Comparison of ENCODE assay signal across 27 cellular contexts in genomic region chr19:28841531-28841930, GRCh38.
"Had no signal": no experiment of that assay in that cellular context is flagged by ENCODE, and none has a peak within 500 bp of the region (broad histone marks: within the 10 kb centered on the region; RNA-seq: fewer than 3 reads in every experiment).

No MANE protein-coding gene starts in this region.

- DNase-seq: activated CD4-positive, alpha-beta T cell treated with anti-CD3 and anti-CD28 coated beads for 48 hours; activated CD4-positive, alpha-beta T cell treated with anti-CD3 and anti-CD28 coated beads, Interleukin-2, amount 50 U/mL, for 4 hours; activated CD8-positive, alpha-beta memory T cell treated with anti-CD3 and anti-CD28 coated beads, Interleukin-2, amount 10 ng/mL, durations not matched to agents 7 days and 5 days; activated effector memory CD4-positive, alpha-beta T cell treated with Interleukin-2 at 50 U/mL for 16 hours; activated naive CD4-positive, alpha-beta T cell; activated T-cell treated with anti-CD3 and anti-CD28 coated beads, Interleukin-2, amount 50 U/mL, for 24 hours; body of pancreas; central memory CD4-positive, alpha-beta T cell; Kasumi-1; NCI-H1092; NCI-H1417; NCI-H1930; NCI-H2171; NCI-H2227 treated with DMSO at 0.1 percent for 48 hours; NCI-H446 treated with DMSO at 0.1 percent for 48 hours; NCI-H524 treated with DMSO at 0.1 percent for 48 hours; NCI-H774; OCI-M1; RPMI8226; T-cell; T-helper 2 cell; T1000 had no signal

- H3K4me3 Mint-ChIP-seq: activated CD8-positive, alpha-beta memory T cell treated with anti-CD3 and anti-CD28 coated beads, Interleukin-2, amount 10 ng/mL, durations not matched to agents 7 days and 5 days; activated naive CD4-positive, alpha-beta T cell treated with anti-CD3 and anti-CD28 coated beads, Interleukin-2, amount 50 U/mL, for 24 hours; activated T-cell treated with anti-CD3 and anti-CD28 coated beads, Interleukin-2, amount 50 U/mL, for 24 hours; activated T-helper 1 cell treated with anti-CD3 and anti-CD28 coated beads, Interleukin-12 subunit alpha, Interleukin-12 subunit beta, Interleukin-2, Interleukin-4 antibody, amounts not matched to agents 30 ng/mL and 10 ng/mL and 1 ng/mL, durations not matched to agents 14 hours and 24 hours and 36 hours; T-cell had no signal

- H3K4me1 Mint-ChIP-seq: activated CD8-positive, alpha-beta memory T cell treated with anti-CD3 and anti-CD28 coated beads, Interleukin-2, amount 10 ng/mL, durations not matched to agents 7 days and 5 days; activated naive CD4-positive, alpha-beta T cell treated with anti-CD3 and anti-CD28 coated beads, Interleukin-2, amount 50 U/mL, for 24 hours; T-cell had no signal

- H3K27ac Mint-ChIP-seq: activated CD8-positive, alpha-beta memory T cell treated with anti-CD3 and anti-CD28 coated beads, Interleukin-2, amount 10 ng/mL, durations not matched to agents 7 days and 5 days; activated naive CD4-positive, alpha-beta T cell treated with anti-CD3 and anti-CD28 coated beads, Interleukin-2, amount 50 U/mL, for 24 hours; activated T-cell treated with anti-CD3 and anti-CD28 coated beads, Interleukin-2, amount 50 U/mL, for 24 hours; activated T-helper 1 cell treated with anti-CD3 and anti-CD28 coated beads, Interleukin-12 subunit alpha, Interleukin-12 subunit beta, Interleukin-2, Interleukin-4 antibody, amounts not matched to agents 30 ng/mL and 10 ng/mL and 1 ng/mL, durations not matched to agents 14 hours and 24 hours and 36 hours; T-cell had no signal

- ATAC-seq: activated CD4-positive, CD25-positive, alpha-beta regulatory T cell treated with anti-CD3 and anti-CD28 coated beads, Interleukin-2, amount 50 U/mL, for 24 hours; activated CD8-positive, alpha-beta memory T cell treated with anti-CD3 and anti-CD28 coated beads, Interleukin-2, amount 10 ng/mL, durations not matched to agents 7 days and 5 days; body of pancreas; Panc1; Right ventricle myocardium inferior; T-cell had no signal

- H3K36me3 Mint-ChIP-seq: activated CD8-positive, alpha-beta memory T cell treated with anti-CD3 and anti-CD28 coated beads, Interleukin-2, amount 10 ng/mL, durations not matched to agents 7 days and 5 days; activated naive CD4-positive, alpha-beta T cell treated with anti-CD3 and anti-CD28 coated beads, Interleukin-2, amount 50 U/mL, for 24 hours; T-cell had no signal

- H3K9me3 Mint-ChIP-seq: activated naive CD4-positive, alpha-beta T cell treated with anti-CD3 and anti-CD28 coated beads, Interleukin-2, amount 50 U/mL, for 24 hours; activated T-cell treated with anti-CD3 and anti-CD28 coated beads, Interleukin-2, amount 50 U/mL, for 24 hours; activated T-helper 1 cell treated with anti-CD3 and anti-CD28 coated beads, Interleukin-12 subunit alpha, Interleukin-12 subunit beta, Interleukin-2, Interleukin-4 antibody, amounts not matched to agents 30 ng/mL and 10 ng/mL and 1 ng/mL, durations not matched to agents 14 hours and 24 hours and 36 hours; T-cell had no signal

- H3K27me3 Mint-ChIP-seq: activated CD8-positive, alpha-beta memory T cell treated with anti-CD3 and anti-CD28 coated beads, Interleukin-2, amount 10 ng/mL, durations not matched to agents 7 days and 5 days; activated naive CD4-positive, alpha-beta T cell treated with anti-CD3 and anti-CD28 coated beads, Interleukin-2, amount 50 U/mL, for 24 hours; activated T-cell treated with anti-CD3 and anti-CD28 coated beads, Interleukin-2, amount 50 U/mL, for 24 hours had no signal
